3 cellular contexts compared by ENCODE assay signal in the genomic region with DNA sequence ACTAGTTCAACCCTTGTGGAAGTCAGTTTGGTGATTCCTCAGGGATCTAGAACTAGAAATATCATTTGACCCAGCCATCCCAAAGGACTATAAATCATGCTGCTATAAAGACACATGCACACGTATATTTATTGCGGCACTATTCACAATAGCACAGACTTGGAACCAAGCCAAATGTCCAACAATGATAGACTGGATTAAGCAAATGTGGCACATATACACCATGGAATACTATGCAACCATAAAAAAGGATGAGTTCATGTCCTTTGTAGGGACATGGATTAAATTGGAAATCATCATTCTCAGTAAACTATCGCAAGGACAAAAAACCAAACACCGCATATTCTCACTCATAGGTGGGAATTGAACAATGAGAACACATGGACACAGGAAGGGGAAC.
A peak's percentile ranks its signal among the peaks of the same experiment; 100 is the strongest.
DNase-seq lines count a peak whose midpoint lies in the region; ATAC-seq, FAIRE-seq and TF ChIP-seq lines count a peak whose summit lies in the region.
"Not testable (repeated sequence)": the region's sequence is repeated elsewhere in the genome, so short reads cannot be mapped to it uniquely, and the experiment has no call there.

No MANE protein-coding gene starts in this region.

- H3K4me2 ChIP-seq in K562 (ENCODE audit: insufficient read depth, low read length); endothelial cell of umbilical vein (ENCODE audit: insufficient read depth, low read length): not testable (repeated sequence)

- H2AFZ ChIP-seq in K562 (ENCODE audit: low read depth, low read length); endothelial cell of umbilical vein (ENCODE audit: low read depth, low read length): not testable (repeated sequence)

- FAIRE-seq in K562 (lab: Jason Lieb, UNC), result not testable (repeated sequence)
- peak; percentile 28 for FAIRE-seq in endothelial cell of umbilical vein (lab: Jason Lieb, UNC)

- H3K4me3 ChIP-seq in HEK293 (ENCODE audit: low read depth, low read length); K562; endothelial cell of umbilical vein (replicated peaks in 1 of 3; ENCODE audit: insufficient read depth in 1 of 3, low read depth in 1 of 3, low read length in 3 of 3): not testable (repeated sequence)

- dilution Hi-C loops in endothelial cell of umbilical vein (cut with MboI; ENCODE audit: extremely low pct_ligation_motif_present, low sequenced_read_pairs), result not testable (repeated sequence)

- H3K9me1 ChIP-seq in K562 (ENCODE audit: control insufficient read depth, insufficient read depth, low read length); endothelial cell of umbilical vein (replicated peaks; ENCODE audit: control insufficient read depth, extremely low read depth, insufficient read depth, low read length): not testable (repeated sequence)

- H3K27ac ChIP-seq in HEK293 (ENCODE audit: extremely low read depth, low read depth, low read length); K562 (ENCODE audit: extremely low read depth, low read depth, low read length); endothelial cell of umbilical vein (ENCODE audit: insufficient read depth, low read depth, low read length): not testable (repeated sequence)

- TF ChIP-seq EP300 in K562 (IDR thresholded peaks at IDR 0.05; ENCODE audit: low read length), result not testable (repeated sequence)

- H3K4me1 ChIP-seq in HEK293 (ENCODE audit: control insufficient read depth, insufficient read depth, low read length); K562 (replicated peaks in 1 of 2; ENCODE audit: control insufficient read depth in 2 of 2, insufficient read depth in 2 of 2, low read length in 2 of 2); endothelial cell of umbilical vein (ENCODE audit: control insufficient read depth, extremely low read depth, insufficient read depth, low read length): not testable (repeated sequence)

- not testable (repeated sequence) for ATAC-seq in K562

- H3K9me3 ChIP-seq in HEK293 (ENCODE audit: control insufficient read depth, insufficient read depth, low read depth, low read length); K562 (replicated peaks; ENCODE audit: control insufficient read depth, insufficient read depth, low read depth, low read length); endothelial cell of umbilical vein (replicated peaks; ENCODE audit: control insufficient read depth, insufficient read depth, low read length): not testable (repeated sequence)

- H3K9ac ChIP-seq in K562 (ENCODE audit: insufficient read depth in 1 of 2, low read depth in 2 of 2, low read length in 2 of 2); endothelial cell of umbilical vein (replicated peaks; ENCODE audit: extremely low read depth, insufficient read depth, low read length): not testable (repeated sequence)

- TF ChIP-seq POLR2A in K562 (conservative IDR thresholded peaks at IDR 0.05); endothelial cell of umbilical vein (IDR thresholded peaks at IDR 0.05; ENCODE audit: low read depth, low read length): not testable (repeated sequence)

- BruUV-seq in K562 (replicated peaks; lab: Mats Ljungman, UMichigan); endothelial cell of umbilical vein (replicated peaks; lab: Mats Ljungman, UMichigan): not testable (repeated sequence)

- not testable (repeated sequence) for TF ChIP-seq CTCF in HEK293 (tag by site-specific recombination; IDR thresholded peaks at IDR 0.05); K562 (IDR thresholded peaks at IDR 0.05 in 2 of 3, conservative IDR thresholded peaks at IDR 0.05 in 1 of 3; ENCODE audit: insufficient read depth in 2 of 3, low read depth in 1 of 3, low read length in 3 of 3); endothelial cell of umbilical vein (IDR thresholded peaks at IDR 0.05; ENCODE audit: extremely low read depth in 1 of 2, insufficient read depth in 1 of 2, low read depth in 1 of 2, low read length in 2 of 2)

- not testable (repeated sequence) for H3K79me2 ChIP-seq in K562 (ENCODE audit: control insufficient read depth, insufficient read depth, low read length); endothelial cell of umbilical vein (ENCODE audit: control insufficient read depth, insufficient read depth, low read length)

- not testable (repeated sequence) for DNase-seq in K562 (ENCODE audit: extremely low read depth in 1 of 4, low spot score in 3 of 4); endothelial cell of umbilical vein (ENCODE audit: low read depth, low spot score)

- not testable (repeated sequence) for H3K27me3 ChIP-seq in K562 (ENCODE audit: control insufficient read depth in 2 of 2, insufficient read depth in 2 of 2, low read length in 2 of 2)
- peaks cover 3 to 19% of the 10 kb centered on the region in 2 experiments for H3K27me3 ChIP-seq in endothelial cell of umbilical vein (ENCODE audit: control insufficient read depth in 2 of 2, insufficient read depth in 2 of 2, low read length in 2 of 2)

- POLR2A ChIA-PET in HEK293 (lab: Yijun Ruan, JAX); K562 (lab: Yijun Ruan, JAX); endothelial cell of umbilical vein (lab: Charles Lee): not testable (repeated sequence)

- TF ChIP-seq RAD21 in K562 (CRISPR knock-in tag; conservative IDR thresholded peaks at IDR 0.05 in 1 of 2, IDR thresholded peaks at IDR 0.05 in 1 of 2), result not testable (repeated sequence)

- H4K20me1 ChIP-seq in K562 (replicated peaks; ENCODE audit: control insufficient read depth, insufficient read depth, low read length); endothelial cell of umbilical vein (replicated peaks; ENCODE audit: control insufficient read depth, extremely low read depth, insufficient read depth, low read length): not testable (repeated sequence)

- CTCF ChIA-PET in HEK293 (lab: Yijun Ruan, JAX); K562 (lab: Yijun Ruan, JAX; ENCODE audit: low intra/inter-chr PET ratio); endothelial cell of umbilical vein (lab: Charles Lee): not testable (repeated sequence)

- H3K36me3 ChIP-seq in HEK293 (ENCODE audit: control insufficient read depth in 2 of 2, insufficient read depth in 1 of 2, low read length in 2 of 2); K562 (ENCODE audit: control insufficient read depth, insufficient read depth, low read length); endothelial cell of umbilical vein (ENCODE audit: control insufficient read depth in 2 of 2, extremely low read depth in 1 of 2, insufficient read depth in 2 of 2, low read length in 2 of 2): not testable (repeated sequence)

- intact Hi-C loops in K562 (cut with micrococcal nuclease); endothelial cell of umbilical vein (cut with micrococcal nuclease): not testable (repeated sequence)

- in situ Hi-C loops in K562 (cut with MboI), result not testable (repeated sequence)

- 45% methylated on average over 3 of the region's 4 CpGs for WGBS in K562 (ENCODE audit: insufficient coverage, low coverage, missing lambda C conversion rate)

TF ChIP-seq in HEK293, 187 proteins besides CTCF, POLR2A, EP300 and RAD21:
- peak; percentile 90 for TF ChIP-seq ZNF146 (tag by site-specific recombination; IDR thresholded peaks at IDR 0.05)

TF ChIP-seq in K562, 482 proteins besides CTCF, POLR2A, EP300 and RAD21:
- TF ChIP-seq NFIC (IDR thresholded peaks at IDR 0.05), result peak; percentile 60; the same call in 1 of the 2 replicates
